Comparison of ENCODE assay signal across 15 cellular contexts in genomic region chr2:230680463-230681195, GRCh38. TPM values are rescaled to one million over a fixed set of nuclear protein-coding genes. Genes with fewer than 3 reads are reported as not detected.
A peak's percentile ranks its signal among the peaks of the same experiment; 100 is the strongest.
DNase-seq lines count a peak whose midpoint lies in the region; ATAC-seq and TF ChIP-seq lines count a peak whose summit lies in the region.
"Had no signal": no experiment of that assay in that cellular context is flagged by ENCODE, and none has a peak within 500 bp of the region (broad histone marks: within the 10 kb centered on the region; RNA-seq: fewer than 3 reads in every experiment).

No MANE protein-coding gene starts in this region.

- BruUV-seq in HCT116 (replicated peaks; lab: Mats Ljungman, UMichigan): no TSS peak

- ATAC-seq in HCT116 (no peak), GM18907 (IDR thresholded peaks at IDR 0.05; ENCODE audit: unreplicated experiment) (no peak)

- no peaks in the 10 kb centered on the region for H3K79me2 ChIP-seq in HCT116 (ENCODE audit: insufficient read depth, low read length)

- TF ChIP-seq RAD21 in HCT116 (IDR thresholded peaks at IDR 0.05; ENCODE audit: low read depth): no peak

- peaks cover 9% of the 10 kb centered on the region for H3K36me3 Mint-ChIP-seq in activated T-helper 1 cell treated with anti-CD3 and anti-CD28 coated beads, Interleukin-12 subunit alpha, Interleukin-12 subunit beta, Interleukin-2, Interleukin-4 antibody, amounts not matched to agents 30 ng/mL and 10 ng/mL and 1 ng/mL, durations not matched to agents 14 hours and 24 hours and 36 hours (ENCODE audit: low read depth)

- peaks cover 22% of the 10 kb centered on the region for H3K9me3 Mint-ChIP-seq in activated T-helper 1 cell treated with anti-CD3 and anti-CD28 coated beads, Interleukin-12 subunit alpha, Interleukin-12 subunit beta, Interleukin-2, Interleukin-4 antibody, amounts not matched to agents 30 ng/mL and 10 ng/mL and 1 ng/mL, durations not matched to agents 14 hours and 24 hours and 36 hours
- H3K9me3 Mint-ChIP-seq: nephron progenitor cell had no signal

- H3K27ac ChIP-seq in left ventricle myocardium inferior (replicated peaks) (no peak overlapping the region), HCT116 (ENCODE audit: low read depth, low read length) (no peak overlapping the region)
- H3K27ac ChIP-seq: esophagus squamous epithelium had no signal

- H3K4me2 ChIP-seq in HCT116 (ENCODE audit: low read length): no peak overlapping the region

- no peak for TF ChIP-seq CTCF in left ventricle myocardium inferior (IDR thresholded peaks at IDR 0.05; ENCODE audit: borderline replicate concordance)
- TF ChIP-seq CTCF in HCT116 (IDR thresholded peaks at IDR 0.05 in 2 of 3, conservative IDR thresholded peaks at IDR 0.05 in 1 of 3; ENCODE audit: borderline replicate concordance in 1 of 3, insufficient read depth in 1 of 3, low read depth in 2 of 3, low read length in 2 of 3): 0 out of 6 replicates have a peak, but pooled peaks of 2 of the 3 experiments have one; percentile 13 to 16

- H3K9ac ChIP-seq in HCT116 (ENCODE audit: low read length): no peak overlapping the region

- peak overlapping the region; percentile 19 for H3K27ac Mint-ChIP-seq in activated T-helper 1 cell treated with anti-CD3 and anti-CD28 coated beads, Interleukin-12 subunit alpha, Interleukin-12 subunit beta, Interleukin-2, Interleukin-4 antibody, amounts not matched to agents 30 ng/mL and 10 ng/mL and 1 ng/mL, durations not matched to agents 14 hours and 24 hours and 36 hours
- H3K27ac Mint-ChIP-seq: nephron progenitor cell; stimulated activated naive B cell treated with anti-CD40 and anti-IgM and Interleukin-4, amounts not matched to agents 10 μg/mL and 1 μg/mL and 100 μg/mL, for 72 hours had no signal

- intact Hi-C loops in cardiac septum (cut with DNase I): no loop called here
- intact Hi-C loops in left ventricle myocardium inferior (cut with micrococcal nuclease): no loop called here
- intact Hi-C loops in HCT116 (cut with micrococcal nuclease): loop anchor here (10.0 kb wide), 1 partner anchor 114 kb away; no protein-coding TSS in a partner anchor
- intact Hi-C loops in activated T-helper 1 cell treated with anti-CD3 and anti-CD28 coated beads, Interleukin-12 subunit alpha, Interleukin-12 subunit beta, Interleukin-2, Interleukin-4 antibody, amounts not matched to agents 30 ng/mL and 10 ng/mL and 1 ng/mL, durations not matched to agents 14 hours and 24 hours and 36 hours (cut with micrococcal nuclease): no loop called here

- H2AFZ ChIP-seq in HCT116 (ENCODE audit: low read depth, low read length, poor library complexity, severe bottlenecking): no peak overlapping the region

- H3K36me3 ChIP-seq in left ventricle myocardium inferior (no peaks in the 10 kb centered on the region), HCT116 (ENCODE audit: control insufficient read depth in 1 of 2, insufficient read depth in 2 of 2, low read length in 2 of 2) (no peaks in the 10 kb centered on the region)
- H3K36me3 ChIP-seq: BE2C, esophagus squamous epithelium had no signal

- peaks cover 15% of the 10 kb centered on the region for H3K9me3 ChIP-seq in left ventricle myocardium inferior (replicated peaks)
- H3K9me3 ChIP-seq in HCT116 (ENCODE audit: control insufficient read depth in 1 of 2, insufficient read depth in 1 of 2, low read depth in 1 of 2, low read length in 2 of 2): peaks cover 8 to 9% of the 10 kb centered on the region in 2 experiments; a peak in 3 of 4 replicates
- H3K9me3 ChIP-seq: BE2C had no signal

- H3K4me1 Mint-ChIP-seq in activated T-helper 1 cell treated with anti-CD3 and anti-CD28 coated beads, Interleukin-12 subunit alpha, Interleukin-12 subunit beta, Interleukin-2, Interleukin-4 antibody, amounts not matched to agents 30 ng/mL and 10 ng/mL and 1 ng/mL, durations not matched to agents 14 hours and 24 hours and 36 hours (ENCODE audit: low read depth): peaks cover 71% of the 10 kb centered on the region

- peak; percentile 22 for DNase-seq in cardiac septum (ENCODE audit: low spot score)
- no peak for DNase-seq in left ventricle myocardium inferior
- no peak for DNase-seq in HCT116 (ENCODE audit: low read depth, low spot score)
- DNase-seq in activated T-helper 1 cell treated with anti-CD3 and anti-CD28 coated beads, Interleukin-12 subunit alpha, Interleukin-12 subunit beta, Interleukin-2, Interleukin-4 antibody, amounts not matched to agents 30 ng/mL and 10 ng/mL and 1 ng/mL, durations not matched to agents 14 hours and 24 hours and 36 hours (ENCODE audit: low spot score): no peak
- peak; percentile 75 for DNase-seq in kidney tubule cell (ENCODE audit: low spot score)
- no peak for DNase-seq in GM19238 (ENCODE audit: insufficient read length, low spot score)
- no peak for DNase-seq in foreskin melanocyte
- DNase-seq: BE2C; cerebellar nuclear complex; esophagus squamous epithelium; NCI-H446; nephron progenitor cell; stimulated activated CD4-positive, alpha-beta T cell treated with anti-CD3 and anti-CD28 coated beads, Interleukin-2, amount 100 ng/mL, for 48 hours; stimulated activated naive B cell treated with anti-CD40 and anti-IgM and Interleukin-4, amounts not matched to agents 10 μg/mL and 1 μg/mL and 100 μg/mL, for 72 hours had no signal

- no peaks in the 10 kb centered on the region for H3K27me3 Mint-ChIP-seq in activated T-helper 1 cell treated with anti-CD3 and anti-CD28 coated beads, Interleukin-12 subunit alpha, Interleukin-12 subunit beta, Interleukin-2, Interleukin-4 antibody, amounts not matched to agents 30 ng/mL and 10 ng/mL and 1 ng/mL, durations not matched to agents 14 hours and 24 hours and 36 hours (ENCODE audit: insufficient read depth)

- RAD21 ChIA-PET in HCT116 (lab: Charles Lee; ENCODE audit: low non-redundant PET in 1 of 2, low total read pairs in 2 of 2, uncharacterized antibody in 2 of 2, unreplicated experiment in 2 of 2): no interaction called here

- no peaks in the 10 kb centered on the region for H4K20me1 ChIP-seq in HCT116 (ENCODE audit: insufficient read depth)

- CTCF ChIA-PET in HCT116 (lab: Charles Lee): no interaction called here

- H3K9me2 ChIP-seq in HCT116 (ENCODE audit: insufficient read depth): no peaks in the 10 kb centered on the region

- peaks cover 7% of the 10 kb centered on the region for H3K4me1 ChIP-seq in left ventricle myocardium inferior
- H3K4me1 ChIP-seq in HCT116 (ENCODE audit: control insufficient read depth in 1 of 2, insufficient read depth in 2 of 2, low read length in 2 of 2): peaks cover 20 to 23% of the 10 kb centered on the region in 2 experiments
- H3K4me1 ChIP-seq: BE2C, esophagus squamous epithelium had no signal

- POLR2A ChIA-PET in HCT116 (lab: Charles Lee): interaction anchor here (1.1 kb wide), 1 partner anchor 9 kb away, joined by 3 read pairs; no protein-coding TSS in a partner anchor

- H3K4me3 Mint-ChIP-seq in activated T-helper 1 cell treated with anti-CD3 and anti-CD28 coated beads, Interleukin-12 subunit alpha, Interleukin-12 subunit beta, Interleukin-2, Interleukin-4 antibody, amounts not matched to agents 30 ng/mL and 10 ng/mL and 1 ng/mL, durations not matched to agents 14 hours and 24 hours and 36 hours: no peak overlapping the region
- H3K4me3 Mint-ChIP-seq: nephron progenitor cell; stimulated activated naive B cell treated with anti-CD40 and anti-IgM and Interleukin-4, amounts not matched to agents 10 μg/mL and 1 μg/mL and 100 μg/mL, for 72 hours had no signal

- H3K27me3 ChIP-seq in left ventricle myocardium inferior (ENCODE audit: low read depth) (peaks cover 9% of the 10 kb centered on the region), HCT116 (ENCODE audit: insufficient read depth, low read length) (no peaks in the 10 kb centered on the region)
- H3K27me3 ChIP-seq: BE2C, esophagus squamous epithelium had no signal

- H3K4me3 ChIP-seq in left ventricle myocardium inferior (no peak overlapping the region), HCT116 (replicated peaks in 1 of 2; ENCODE audit: low read depth in 1 of 2, low read length in 2 of 2) (no peak overlapping the region)
- H3K4me3 ChIP-seq: esophagus squamous epithelium had no signal

- no peak for TF ChIP-seq POLR2A in HCT116 (IDR thresholded peaks at IDR 0.05; ENCODE audit: borderline replicate concordance, extremely low read depth, insufficient read depth, insufficient read length)

TF ChIP-seq in HCT116, 20 proteins besides CTCF, POLR2A, EP300 and RAD21 (continues in another document):
- TF ChIP-seq REST (IDR thresholded peaks at IDR 0.05; ENCODE audit: low read depth) (no peak), FOSL1 (IDR thresholded peaks at IDR 0.05; ENCODE audit: low read depth) (no peak), EGR1 (IDR thresholded peaks at IDR 0.05; ENCODE audit: low read depth) (no peak), SIN3A (IDR thresholded peaks at IDR 0.05; ENCODE audit: low read depth) (no peak), JUND (IDR thresholded peaks at IDR 0.05) (no peak), YY1 (IDR thresholded peaks at IDR 0.05; ENCODE audit: extremely low read depth, insufficient replicate concordance, low read depth, low read length) (no peak)

RNA-seq across cellular contexts. Expression of gene CAB39, which starts 32.0 kb away (rescaled TPM):
- total RNA-seq in cardiac septum (75.1 TPM), left ventricle myocardium inferior (92.2 TPM), HCT116 (2021; ENCODE audit: unreplicated experiment) (63.6 TPM)
- 25.9 and 37.3 TPM in 2 replicates for polyA plus RNA-seq in HCT116 (2012)
- 168 and 170 TPM in 2 replicates for total RNA-seq in activated T-helper 1 cell treated with anti-CD3 and anti-CD28 coated beads, Interleukin-12 subunit alpha, Interleukin-12 subunit beta, Interleukin-2, Interleukin-4 antibody, amounts not matched to agents 30 ng/mL and 10 ng/mL and 1 ng/mL, durations not matched to agents 14 hours and 24 hours and 36 hours

Comparison
In these comparisons a context has a peak if more than half of its experiments do, and no peak if none do; other contexts are left out.
1. DNase-seq: peak in cardiac septum (single experiment) and kidney tubule cell (single experiment); none in left ventricle myocardium inferior (single experiment), HCT116 (single experiment), activated T-helper 1 cell treated with anti-CD3 and anti-CD28 coated beads, Interleukin-12 subunit alpha, Interleukin-12 subunit beta, Interleukin-2, Interleukin-4 antibody, amounts not matched to agents 30 ng/mL and 10 ng/mL and 1 ng/mL, durations not matched to agents 14 hours and 24 hours and 36 hours (single experiment), GM19238 (single experiment) and foreskin melanocyte (single experiment).